ENCODE assay signal across 8 cellular contexts in genomic region chr7:98617051-98617959, GRCh38. TPM values are rescaled to one million over a fixed set of nuclear protein-coding genes. Genes with fewer than 3 reads are reported as not detected.
DNase-seq lines count a peak whose midpoint lies in the region; ATAC-seq and TF ChIP-seq lines count a peak whose summit lies in the region.

A gene with protein sequence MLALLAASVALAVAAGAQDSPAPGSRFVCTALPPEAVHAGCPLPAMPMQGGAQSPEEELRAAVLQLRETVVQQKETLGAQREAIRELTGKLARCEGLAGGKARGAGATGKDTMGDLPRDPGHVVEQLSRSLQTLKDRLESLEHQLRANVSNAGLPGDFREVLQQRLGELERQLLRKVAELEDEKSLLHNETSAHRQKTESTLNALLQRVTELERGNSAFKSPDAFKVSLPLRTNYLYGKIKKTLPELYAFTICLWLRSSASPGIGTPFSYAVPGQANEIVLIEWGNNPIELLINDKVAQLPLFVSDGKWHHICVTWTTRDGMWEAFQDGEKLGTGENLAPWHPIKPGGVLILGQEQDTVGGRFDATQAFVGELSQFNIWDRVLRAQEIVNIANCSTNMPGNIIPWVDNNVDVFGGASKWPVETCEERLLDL (plus strand): TSS chr7:98617285. CDS start chr7:98617462, 177 bp downstream.

- H3K9me3 ChIP-seq in A673 (ENCODE audit: low read depth, low read length, poor library complexity, severe bottlenecking), result no peaks in the 10 kb centered on the region

- H3K36me3 Mint-ChIP-seq in mesothelial cell of epicardium, result no peaks in the 10 kb centered on the region

- DNase-seq in A673 (ENCODE audit: low spot score), result peak; percentile 62
- peak in 46 of 56 donors; percentile 19 to 89 (median 52) for DNase-seq in amygdala (lab: John Stamatoyannopoulos, UW)
- DNase-seq in inferior parietal cortex (ENCODE audit: extremely low spot score), result peak; percentile 58
- peak; percentile 28 for DNase-seq in stimulated activated naive CD8-positive, alpha-beta T cell treated with anti-CD3 and anti-CD28 coated beads, Interleukin-15, Interleukin-2, amounts not matched to agents 100 U/mL and 50 U/mL, for 24 hours
- DNase-seq in effector CD8-positive, alpha-beta T cell (lab: John Stamatoyannopoulos, UW), result no peak
- no peak for DNase-seq in mesothelial cell of epicardium (ENCODE audit: low spot score in 2 of 2, unreplicated experiment in 2 of 2)

- H3K27me3 Mint-ChIP-seq in mesothelial cell of epicardium (ENCODE audit: low read depth), result peaks cover 87% of the 10 kb centered on the region

- H3K27ac Mint-ChIP-seq in mesothelial cell of epicardium, result no peak within 1 kb of the TSS

- no peaks in the 10 kb centered on the region for H3K36me3 ChIP-seq in A673 (ENCODE audit: insufficient read depth, low read length, poor library complexity, severe bottlenecking)

- CTCF ChIA-PET in A673 (lab: Charles Lee), result no interaction called here

- TF ChIP-seq CTCF in A673 (conservative IDR thresholded peaks at IDR 0.05; ENCODE audit: low read depth, low read length) (no peak), mesothelial cell of epicardium (IDR thresholded peaks at IDR 0.05; ENCODE audit: unreplicated experiment) (no peak)

- no peak for TF ChIP-seq EP300 in Ishikawa (IDR thresholded peaks at IDR 0.05; ENCODE audit: borderline replicate concordance)

- peaks cover 74% of the 10 kb centered on the region for H3K27me3 ChIP-seq in A673 (replicated peaks; ENCODE audit: insufficient read depth, low read depth, low read length, poor library complexity)

- BruUV-seq in A673 (replicated peaks; lab: Mats Ljungman, UMichigan), result no TSS peak

- no peak for TF ChIP-seq RAD21 in Ishikawa (IDR thresholded peaks at IDR 0.05; ENCODE audit: low read depth)

- POLR2A ChIA-PET in A673 (lab: Charles Lee; ENCODE audit: low non-redundant PET), result no interaction called here

- intact Hi-C loops in A673 (cut with micrococcal nuclease; ENCODE audit: unreplicated experiment), result no loop called here

- H3K4me1 Mint-ChIP-seq in mesothelial cell of epicardium, result no peaks in the 10 kb centered on the region

- peak; percentile 29 for ATAC-seq in stimulated activated naive CD8-positive, alpha-beta T cell treated with anti-CD3 and anti-CD28 coated beads, Interleukin-15, Interleukin-2, amounts not matched to agents 100 U/mL and 50 U/mL, for 24 hours
- no peak for ATAC-seq in GM18861 (IDR thresholded peaks at IDR 0.05; ENCODE audit: unreplicated experiment)

- H3K9me3 Mint-ChIP-seq in mesothelial cell of epicardium, result peaks cover 3% of the 10 kb centered on the region

- no peak within 1 kb of the TSS for H3K4me3 Mint-ChIP-seq in mesothelial cell of epicardium

- H3K27ac ChIP-seq in A673 (ENCODE audit: low read depth, low read length, poor library complexity, severe bottlenecking), result no peak within 1 kb of the TSS

- H3K4me3 ChIP-seq in A673 (ENCODE audit: low read depth, low read length, poor library complexity, severe bottlenecking), result peak within 1 kb of the TSS; percentile 21

- peaks cover 6% of the 10 kb centered on the region for H3K4me1 ChIP-seq in A673 (ENCODE audit: insufficient read depth, low read length, poor library complexity, severe bottlenecking)

TF ChIP-seq in Ishikawa, 13 proteins besides CTCF, POLR2A, EP300 and RAD21:
- TF ChIP-seq NFIC (IDR thresholded peaks at IDR 0.05), result no peak
- TF ChIP-seq REST (IDR thresholded peaks at IDR 0.05; ENCODE audit: low read depth), result no peak
- TF ChIP-seq, protein P1, sequence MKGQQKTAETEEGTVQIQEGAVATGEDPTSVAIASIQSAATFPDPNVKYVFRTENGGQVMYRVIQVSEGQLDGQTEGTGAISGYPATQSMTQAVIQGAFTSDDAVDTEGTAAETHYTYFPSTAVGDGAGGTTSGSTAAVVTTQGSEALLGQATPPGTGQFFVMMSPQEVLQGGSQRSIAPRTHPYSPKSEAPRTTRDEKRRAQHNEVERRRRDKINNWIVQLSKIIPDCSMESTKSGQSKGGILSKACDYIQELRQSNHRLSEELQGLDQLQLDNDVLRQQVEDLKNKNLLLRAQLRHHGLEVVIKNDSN (IDR thresholded peaks at IDR 0.05), result no peak
- TF ChIP-seq, protein P2, sequence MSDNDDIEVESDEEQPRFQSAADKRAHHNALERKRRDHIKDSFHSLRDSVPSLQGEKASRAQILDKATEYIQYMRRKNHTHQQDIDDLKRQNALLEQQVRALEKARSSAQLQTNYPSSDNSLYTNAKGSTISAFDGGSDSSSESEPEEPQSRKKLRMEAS (IDR thresholded peaks at IDR 0.05), result peak; percentile 55; the same call in 1 of the 2 replicates
- no peak for TF ChIP-seq TEAD4 (IDR thresholded peaks at IDR 0.05)

RNA-seq across cellular contexts. Expression of the gene that starts here (rescaled TPM):
- total RNA-seq in A673 (2021), result 2.0 and 2.2 TPM in 2 replicates
- 0.70 to 1.4 TPM (median 1.1 TPM) in 3 replicates for total RNA-seq in mesothelial cell of epicardium

Comparison
In these comparisons a context has a peak if more than half of its experiments do, and no peak if none do; other contexts are left out.
1. DNase-seq: peak in A673 (single experiment), amygdala (46 of 56), inferior parietal cortex (single experiment) and stimulated activated naive CD8-positive, alpha-beta T cell treated with anti-CD3 and anti-CD28 coated beads, Interleukin-15, Interleukin-2, amounts not matched to agents 100 U/mL and 50 U/mL, for 24 hours (single experiment); none in effector CD8-positive, alpha-beta T cell (single experiment) and mesothelial cell of epicardium (0 of 2).